ENCODE assay signal across 17 cellular contexts in genomic region chr1:156006666-156007376, GRCh38. TPM values are rescaled to one million over a fixed set of nuclear protein-coding genes. Genes with fewer than 3 reads are reported as not detected.
DNase-seq lines count a peak whose midpoint lies in the region; ATAC-seq, FAIRE-seq and TF ChIP-seq lines count a peak whose summit lies in the region.
"Had no signal": no experiment of that assay in that cellular context is flagged by ENCODE, and none has a peak within 500 bp of the region (broad histone marks: within the 10 kb centered on the region; RNA-seq: fewer than 3 reads in every experiment).

No MANE protein-coding gene starts in this region.

- H3K4me1 Mint-ChIP-seq in CD4-positive, alpha-beta T cell (ENCODE audit: low read depth), result peaks cover 24% of the 10 kb centered on the region
- peaks cover 10 to 16% of the 10 kb centered on the region in 2 experiments for H3K4me1 Mint-ChIP-seq in H9

- H3K23me2 ChIP-seq in H9 (ENCODE audit: insufficient read length, low read depth, low read length, poor library complexity, severe bottlenecking), result no peaks in the 10 kb centered on the region

- no peak overlapping the region for H4K91ac ChIP-seq in H9 (ENCODE audit: insufficient read length, low read depth, low read length)

- BruUV-seq in K562 (replicated peaks; lab: Mats Ljungman, UMichigan), result no TSS peak

- no peak overlapping the region for H3K18ac ChIP-seq in H9 (ENCODE audit: insufficient read length, low read depth, low read length)

- H3K9me3 ChIP-seq in CD4-positive, alpha-beta T cell (ENCODE audit: control insufficient read depth, low read length), result no peaks in the 10 kb centered on the region
- H3K9me3 ChIP-seq in H9 (ENCODE audit: control insufficient read depth, low read depth, low read length) (no peaks in the 10 kb centered on the region), K562 (replicated peaks; ENCODE audit: control insufficient read depth, insufficient read depth, low read depth, low read length) (no peaks in the 10 kb centered on the region), mucosa of descending colon (no peaks in the 10 kb centered on the region)
- H3K9me3 ChIP-seq: adrenal gland, BLaER1, sigmoid colon had no signal

- H3K9me1 ChIP-seq in K562 (ENCODE audit: control insufficient read depth, insufficient read depth, low read length), result no peaks in the 10 kb centered on the region

- WGBS in H9 (ENCODE audit: extremely low coverage, insufficient read length, low lambda C conversion rate), result no CpG with 5 or more reads among the region's 7 CpGs
- 63% methylated on average over 6 of the region's 7 CpGs for whole genome bisulfite sequencing in K562 (ENCODE audit: insufficient coverage, low coverage, missing lambda C conversion rate)

- no peaks in the 10 kb centered on the region for H3K9me3 Mint-ChIP-seq in CD4-positive, alpha-beta T cell
- H3K9me3 Mint-ChIP-seq in H9, result no peaks in the 10 kb centered on the region

- TF ChIP-seq EP300 in K562 (IDR thresholded peaks at IDR 0.05; ENCODE audit: low read length), result no peak

- no peaks in the 10 kb centered on the region for H3K79me1 ChIP-seq in H9 (ENCODE audit: insufficient read depth, low read depth, low read length, poor library complexity, severe bottlenecking)

- H3K27me3 ChIP-seq in CD4-positive, alpha-beta T cell (ENCODE audit: control insufficient read depth, insufficient read depth, low read length), result no peaks in the 10 kb centered on the region
- H3K27me3 ChIP-seq in H9 (ENCODE audit: insufficient read depth, low read length) (no peaks in the 10 kb centered on the region), K562 (ENCODE audit: control insufficient read depth in 2 of 2, insufficient read depth in 2 of 2, low read length in 2 of 2) (no peaks in the 10 kb centered on the region)
- H3K27me3 ChIP-seq: adrenal gland, BLaER1, sigmoid colon had no signal

- no peak overlapping the region for H2BK12ac ChIP-seq in H9 (ENCODE audit: insufficient read length, low read depth, low read length)

- no peak overlapping the region for H3K27ac ChIP-seq in CD4-positive, alpha-beta T cell (ENCODE audit: low read depth, low read length)
- no peak overlapping the region for H3K27ac ChIP-seq in H9 (ENCODE audit: insufficient read length, low read depth, low read length)
- H3K27ac ChIP-seq in K562 (ENCODE audit: extremely low read depth, low read depth, low read length), result no peak overlapping the region
- H3K27ac ChIP-seq: adrenal gland, BLaER1, sigmoid colon had no signal

- no peak for FAIRE-seq in K562 (lab: Jason Lieb, UNC)
- FAIRE-seq: islet of Langerhans, RCC 7860 had no signal

- intact Hi-C loops in CD4-positive, alpha-beta T cell (cut with DNase I, micrococcal nuclease), result no loop called here
- intact Hi-C loops in K562 (cut with micrococcal nuclease) (no loop called here), mucosa of descending colon (cut with DNase I, micrococcal nuclease) (no loop called here)

- H3K4me3 Mint-ChIP-seq in CD4-positive, alpha-beta T cell, result no peak overlapping the region
- no peak overlapping the region for H3K4me3 Mint-ChIP-seq in H9

- no peak for ATAC-seq in CD4-positive, alpha-beta T cell (ENCODE audit: poor library complexity)
- ATAC-seq in K562 (no peak), mucosa of descending colon (peak; percentile 12), GM21528 (IDR thresholded peaks at IDR 0.05; ENCODE audit: low FRiP score, unreplicated experiment) (no peak), HG02870 (IDR thresholded peaks at IDR 0.05; ENCODE audit: unreplicated experiment) (no peak)

- H3K14ac ChIP-seq in H9 (ENCODE audit: insufficient read depth, low read length), result no peak overlapping the region

- POLR2A ChIA-PET in CD4-positive, alpha-beta T cell (lab: Charles Lee), result no interaction called here
- POLR2A ChIA-PET in K562 (lab: Yijun Ruan, JAX), result interaction anchor here (0.6 to 3.5 kb wide), 5 partner anchors 10 to 58 kb away, joined by 3 to 10 read pairs (median 5); partner anchors contain the start of gene SSR2

- H3K79me2 ChIP-seq in H9 (ENCODE audit: insufficient read depth, low read length) (no peaks in the 10 kb centered on the region), K562 (ENCODE audit: control insufficient read depth, insufficient read depth, low read length) (no peaks in the 10 kb centered on the region)

- H3K4me2 ChIP-seq in H9 (ENCODE audit: insufficient read depth, insufficient read length, low read length) (no peak overlapping the region), K562 (ENCODE audit: insufficient read depth, low read length) (no peak overlapping the region)
- H3K4me2 ChIP-seq: BLaER1 had no signal

- no peak for TF ChIP-seq CTCF in CD4-positive, alpha-beta T cell (IDR thresholded peaks at IDR 0.05)
- no peak for TF ChIP-seq CTCF in H9 (conservative IDR thresholded peaks at IDR 0.05)
- no peak for TF ChIP-seq CTCF in K562 (IDR thresholded peaks at IDR 0.05 in 2 of 3, conservative IDR thresholded peaks at IDR 0.05 in 1 of 3; ENCODE audit: insufficient read depth in 2 of 3, low read depth in 1 of 3, low read length in 3 of 3)
- no peak for TF ChIP-seq CTCF in mucosa of descending colon (IDR thresholded peaks at IDR 0.05)

- H3K36me3 ChIP-seq in K562 (ENCODE audit: control insufficient read depth, insufficient read depth, low read length), result peaks cover 33% of the 10 kb centered on the region; the same call in 2 of the 3 replicates
- peaks cover 14% of the 10 kb centered on the region for H3K36me3 ChIP-seq in mucosa of descending colon (ENCODE audit: low read depth)

- H2BK20ac ChIP-seq in H9 (ENCODE audit: low read depth, low read length, poor library complexity, severe bottlenecking), result no peak overlapping the region

- no peak for TF ChIP-seq RAD21 in K562 (CRISPR knock-in tag; conservative IDR thresholded peaks at IDR 0.05 in 1 of 2, IDR thresholded peaks at IDR 0.05 in 1 of 2)

- peak overlapping the region; percentile 72 for H3K27ac Mint-ChIP-seq in CD4-positive, alpha-beta T cell
- peak overlapping the region; percentile 28 to 65 (median 62); a peak in 4 of 7 replicates for H3K27ac Mint-ChIP-seq in H9

- no peak for TF ChIP-seq POLR2A in K562 (conservative IDR thresholded peaks at IDR 0.05)

- H3K56ac ChIP-seq in H9 (ENCODE audit: insufficient read length, low read depth, low read length), result no peak overlapping the region

- no peak overlapping the region for H3K4me3 ChIP-seq in K562
- no peak overlapping the region for H3K4me3 ChIP-seq in mucosa of descending colon
- H3K4me3 ChIP-seq: adrenal gland, BLaER1, sigmoid colon had no signal

- H3T11ph ChIP-seq in H9 (ENCODE audit: low read length), result no peak overlapping the region

- no peak overlapping the region for H2BK120ac ChIP-seq in H9 (ENCODE audit: low read depth, low read length, poor library complexity, severe bottlenecking)

- H3K9ac ChIP-seq in H9 (ENCODE audit: extremely low read depth, insufficient read length, low read length), result no peak overlapping the region
- no peak overlapping the region; a peak in 1 of 4 replicates for H3K9ac ChIP-seq in K562 (ENCODE audit: insufficient read depth in 1 of 2, low read depth in 2 of 2, low read length in 2 of 2)
- H3K9ac ChIP-seq: BLaER1 had no signal

- CTCF ChIA-PET in CD4-positive, alpha-beta T cell (lab: Charles Lee), result interaction anchor here (0.7 kb wide), 1 partner anchor 15 kb away, joined by 5 read pairs; no protein-coding TSS in a partner anchor
- CTCF ChIA-PET in K562 (lab: Yijun Ruan, JAX; ENCODE audit: low intra/inter-chr PET ratio), result no interaction called here

- in situ Hi-C loops in K562 (cut with MboI), result no loop called here

- H4K20me1 ChIP-seq in H9 (ENCODE audit: control insufficient read depth, insufficient read depth, insufficient read length), result no peaks in the 10 kb centered on the region
- H4K20me1 ChIP-seq in K562 (replicated peaks; ENCODE audit: control insufficient read depth, insufficient read depth, low read length), result no peaks in the 10 kb centered on the region

- H4K5ac ChIP-seq in H9 (ENCODE audit: insufficient read length, low read depth, low read length), result no peak overlapping the region

- H3K27me3 Mint-ChIP-seq in CD4-positive, alpha-beta T cell, result no peaks in the 10 kb centered on the region
- peaks cover 2% of the 10 kb centered on the region; the same call in 1 of the 2 replicates for H3K27me3 Mint-ChIP-seq in H9 (ENCODE audit: low read depth)

- H3K23ac ChIP-seq in H9 (ENCODE audit: insufficient read length, low read depth, low read length), result no peak overlapping the region

- no peak overlapping the region for H2BK15ac ChIP-seq in H9 (ENCODE audit: low read depth, low read length)

- peaks cover 37% of the 10 kb centered on the region for H3K36me3 Mint-ChIP-seq in CD4-positive, alpha-beta T cell (ENCODE audit: low read depth)
- H3K36me3 Mint-ChIP-seq in H9 (ENCODE audit: insufficient read depth in 1 of 3, low read depth in 3 of 3), result peaks cover 21 to 34% (median 28%) of the 10 kb centered on the region in 3 experiments; a peak in 6 of 7 replicates

- H3K4me1 ChIP-seq in H9 (ENCODE audit: insufficient read depth, low read length), result no peaks in the 10 kb centered on the region
- H3K4me1 ChIP-seq in K562 (replicated peaks in 1 of 2; ENCODE audit: control insufficient read depth in 2 of 2, insufficient read depth in 2 of 2, low read length in 2 of 2), result peaks cover 14 to 21% of the 10 kb centered on the region in 2 experiments; a peak in 4 of 5 replicates
- H3K4me1 ChIP-seq in mucosa of descending colon (ENCODE audit: low read depth), result peaks cover 6% of the 10 kb centered on the region
- H3K4me1 ChIP-seq: sigmoid colon had no signal

- no peak overlapping the region for H2AFZ ChIP-seq in H9 (ENCODE audit: low read length)
- H2AFZ ChIP-seq in K562 (ENCODE audit: low read depth, low read length), result no peak overlapping the region

- no peak overlapping the region for H3K4ac ChIP-seq in H9 (ENCODE audit: low read depth, low read length)

- DNase-seq in CD4-positive, alpha-beta T cell, result no peak
- DNase-seq in H9, result no peak
- no peak for DNase-seq in K562 (ENCODE audit: extremely low read depth in 1 of 4, low spot score in 3 of 4)
- no peak for DNase-seq in mucosa of descending colon
- no peak for DNase-seq in hepatic stellate cell (ENCODE audit: low spot score)
- no peak for DNase-seq in anterior cingulate cortex (lab: John Stamatoyannopoulos, UW)
- DNase-seq: activated CD8-positive, alpha-beta memory T cell treated with anti-CD3 and anti-CD28 coated beads, Interleukin-2, amount 50 U/mL, for 48 hours; adrenal gland; NCI-H446; sigmoid colon had no signal

- no peak overlapping the region for H4K8ac ChIP-seq in H9 (replicated peaks; ENCODE audit: insufficient read length, low read depth, low read length)

- no peak overlapping the region for H2BK5ac ChIP-seq in H9 (ENCODE audit: insufficient read length, low read length)

- no peak overlapping the region for H2AK5ac ChIP-seq in H9 (ENCODE audit: insufficient read length, low read length)

RNA-seq across cellular contexts. Expression of gene SSR2, which starts 13.9 kb away (rescaled TPM):
- total RNA-seq in CD4-positive, alpha-beta T cell, result 100 to 1,000 TPM; 223 to 225 TPM
- total RNA-seq in H9 (2021) (170 and 172 TPM in 2 replicates), K562 (2014; rRNA removed) (161 and 196 TPM in 2 replicates), K562 (2014; rRNA removed; fragmentation: Illumina TruSeq; extraction: Trizol) (211 and 214 TPM in 2 replicates), K562 (2015; rRNA removed; fragmentation: Illumina TruSeq; extraction: Trizol) (228 TPM in 2 replicates), K562 (2021) (167 and 183 TPM in 2 replicates), mucosa of descending colon (100 to 1,000 TPM; 144 to 203 (median 164) TPM)
- total RNA-seq in K562 (2011; cell fraction: chromatin; rRNA removed; ENCODE audit: low replicate concordance), result 135 and 263 TPM in 2 replicates
- total RNA-seq in K562 (2011; cell fraction: nucleolus; rRNA removed), result 381 and 406 TPM in 2 replicates
- 336 and 340 TPM in 2 replicates for total RNA-seq in K562 (2011; cell fraction: nucleoplasm; rRNA removed)
- polyA plus RNA-seq in K562 (2011; rRNA removed) (411 and 494 TPM in 2 replicates), K562 (2014; fragmentation: Illumina TruSeq; extraction: Trizol) (350 and 402 TPM in 2 replicates), K562 (2014; fragmentation: Nextera tagmentation; extraction: Ambion mirVana) (100 to 1,000 TPM; 370 to 392 TPM), K562 (2014; rRNA removed) (240 and 277 TPM in 2 replicates)
- polyA plus RNA-seq in K562 (2011; cell fraction: cytosol; rRNA removed), result 526 and 973 TPM in 2 replicates
- 138 and 218 TPM in 2 replicates for polyA plus RNA-seq in K562 (2011; cell fraction: nucleus; rRNA removed)
- 186 and 526 TPM in 2 replicates for polyA plus RNA-seq in K562 (2012)
- polyA minus RNA-seq in K562 (2011; rRNA and poly(A)+ RNA removed), result 232 and 241 TPM in 2 replicates
- polyA minus RNA-seq in K562 (2011; cell fraction: cytosol; rRNA and poly(A)+ RNA removed), result 105 and 113 TPM in 2 replicates
- 23.0 and 51.5 TPM in 2 replicates for polyA minus RNA-seq in K562 (2011; cell fraction: nucleus; rRNA and poly(A)+ RNA removed)

RNA-seq across cellular contexts. Expression of gene ARHGEF2, which starts 28.5 kb away (rescaled TPM):
- 10 to 100 TPM; 54.8 to 62.4 TPM for total RNA-seq in CD4-positive, alpha-beta T cell
- total RNA-seq in H9 (2021), result 103 and 111 TPM in 2 replicates
- total RNA-seq in K562 (2011; cell fraction: chromatin; rRNA removed; ENCODE audit: low replicate concordance), result 175 and 365 TPM in 2 replicates
- 135 and 163 TPM in 2 replicates for total RNA-seq in K562 (2011; cell fraction: nucleolus; rRNA removed)
- 142 and 179 TPM in 2 replicates for total RNA-seq in K562 (2011; cell fraction: nucleoplasm; rRNA removed)
- 113 and 119 TPM in 2 replicates for total RNA-seq in K562 (2014; rRNA removed)
- 59.1 and 66.7 TPM in 2 replicates for total RNA-seq in K562 (2014; rRNA removed; fragmentation: Illumina TruSeq; extraction: Trizol)
- 62.2 and 63.9 TPM in 2 replicates for total RNA-seq in K562 (2015; rRNA removed; fragmentation: Illumina TruSeq; extraction: Trizol)
- 147 and 162 TPM in 2 replicates for total RNA-seq in K562 (2021)
- polyA plus RNA-seq in K562 (2011; rRNA removed), result 52.8 and 100 TPM in 2 replicates
- polyA plus RNA-seq in K562 (2011; cell fraction: cytosol; rRNA removed), result 40.6 and 45.1 TPM in 2 replicates
- polyA plus RNA-seq in K562 (2011; cell fraction: nucleus; rRNA removed), result 202 and 207 TPM in 2 replicates
- 106 and 239 TPM in 2 replicates for polyA plus RNA-seq in K562 (2012)
- polyA plus RNA-seq in K562 (2014; fragmentation: Illumina TruSeq; extraction: Trizol), result 121 and 136 TPM in 2 replicates
- polyA plus RNA-seq in K562 (2014; fragmentation: Nextera tagmentation; extraction: Ambion mirVana), result 1 to 10 TPM; 7.1 to 8.9 TPM
- polyA plus RNA-seq in K562 (2014; rRNA removed), result 79.1 and 95.7 TPM in 2 replicates
- polyA minus RNA-seq in K562 (2011; rRNA and poly(A)+ RNA removed), result 70.3 and 101 TPM in 2 replicates
- 51.2 and 55.2 TPM in 2 replicates for polyA minus RNA-seq in K562 (2011; cell fraction: cytosol; rRNA and poly(A)+ RNA removed)
- polyA minus RNA-seq in K562 (2011; cell fraction: nucleus; rRNA and poly(A)+ RNA removed), result 72.3 and 98.7 TPM in 2 replicates
- total RNA-seq in mucosa of descending colon, result 100 to 1,000 TPM in 1 of 3 donors, 10 to 100 TPM in 2; 79.7 to 132 (median 90.5) TPM

RNA-seq across cellular contexts. Expression of gene UBQLN4, which starts 46.8 kb away (rescaled TPM):
- 10 to 100 TPM; 10.6 to 11.9 TPM for total RNA-seq in CD4-positive, alpha-beta T cell
- total RNA-seq in H9 (2021) (45.6 and 49.4 TPM in 2 replicates), K562 (2014; rRNA removed) (35.1 and 38.1 TPM in 2 replicates), K562 (2014; rRNA removed; fragmentation: Illumina TruSeq; extraction: Trizol) (28.9 TPM in 2 replicates), K562 (2015; rRNA removed; fragmentation: Illumina TruSeq; extraction: Trizol) (35.8 and 37.0 TPM in 2 replicates), K562 (2021) (59.0 and 61.3 TPM in 2 replicates), mucosa of descending colon (10 to 100 TPM; 23.7 to 36.9 (median 23.9) TPM)
- 61.1 and 123 TPM in 2 replicates for total RNA-seq in K562 (2011; cell fraction: chromatin; rRNA removed; ENCODE audit: low replicate concordance)
- 50.0 and 64.5 TPM in 2 replicates for total RNA-seq in K562 (2011; cell fraction: nucleolus; rRNA removed)
- 60.2 and 75.3 TPM in 2 replicates for total RNA-seq in K562 (2011; cell fraction: nucleoplasm; rRNA removed)
- polyA plus RNA-seq in K562 (2011; rRNA removed) (65.5 and 66.5 TPM in 2 replicates), K562 (2014; fragmentation: Illumina TruSeq; extraction: Trizol) (60.1 and 60.6 TPM in 2 replicates), K562 (2014; fragmentation: Nextera tagmentation; extraction: Ambion mirVana) (10 to 100 TPM; 13.5 to 31.2 TPM), K562 (2014; rRNA removed) (55.2 and 57.7 TPM in 2 replicates)
- polyA plus RNA-seq in K562 (2011; cell fraction: cytosol; rRNA removed), result 70.3 and 86.6 TPM in 2 replicates
- polyA plus RNA-seq in K562 (2011; cell fraction: nucleus; rRNA removed), result 113 and 152 TPM in 2 replicates
- polyA plus RNA-seq in K562 (2012), result 42.0 and 54.4 TPM in 2 replicates
- 46.3 and 64.9 TPM in 2 replicates for polyA minus RNA-seq in K562 (2011; rRNA and poly(A)+ RNA removed)
- 42.7 and 42.8 TPM in 2 replicates for polyA minus RNA-seq in K562 (2011; cell fraction: cytosol; rRNA and poly(A)+ RNA removed)
- polyA minus RNA-seq in K562 (2011; cell fraction: nucleus; rRNA and poly(A)+ RNA removed), result 24.6 and 31.0 TPM in 2 replicates

RNA-seq across cellular contexts. Expression of gene LAMTOR2, which starts 47.8 kb away (rescaled TPM):
- 1 to 10 TPM; 7.0 to 8.7 TPM for total RNA-seq in CD4-positive, alpha-beta T cell
- total RNA-seq in H9 (2021) (50.6 and 55.0 TPM in 2 replicates), K562 (2014; rRNA removed) (92.7 and 98.7 TPM in 2 replicates), K562 (2014; rRNA removed; fragmentation: Illumina TruSeq; extraction: Trizol) (28.6 and 43.2 TPM in 2 replicates), K562 (2015; rRNA removed; fragmentation: Illumina TruSeq; extraction: Trizol) (69.3 and 74.6 TPM in 2 replicates), K562 (2021) (59.2 and 66.6 TPM in 2 replicates), mucosa of descending colon (10 to 100 TPM; 49.8 to 73.4 (median 60.7) TPM)
- 9.0 and 18.3 TPM in 2 replicates for total RNA-seq in K562 (2011; cell fraction: chromatin; rRNA removed; ENCODE audit: low replicate concordance)
- 19.3 and 22.5 TPM in 2 replicates for total RNA-seq in K562 (2011; cell fraction: nucleolus; rRNA removed)
- total RNA-seq in K562 (2011; cell fraction: nucleoplasm; rRNA removed), result 16.0 and 16.2 TPM in 2 replicates
- polyA plus RNA-seq in K562 (2011; rRNA removed) (39.0 and 62.8 TPM in 2 replicates), K562 (2014; fragmentation: Illumina TruSeq; extraction: Trizol) (64.0 and 81.6 TPM in 2 replicates), K562 (2014; fragmentation: Nextera tagmentation; extraction: Ambion mirVana) (100 to 1,000 TPM; 157 to 161 TPM), K562 (2014; rRNA removed) (88.8 and 91.0 TPM in 2 replicates)
- polyA plus RNA-seq in K562 (2011; cell fraction: cytosol; rRNA removed), result 100 and 125 TPM in 2 replicates
- 37.5 and 38.3 TPM in 2 replicates for polyA plus RNA-seq in K562 (2011; cell fraction: nucleus; rRNA removed)
- 84.9 and 94.8 TPM in 2 replicates for polyA plus RNA-seq in K562 (2012)
- polyA minus RNA-seq in K562 (2011; rRNA and poly(A)+ RNA removed), result 19.4 and 21.7 TPM in 2 replicates
- polyA minus RNA-seq in K562 (2011; cell fraction: cytosol; rRNA and poly(A)+ RNA removed), result 15.4 and 23.8 TPM in 2 replicates
- polyA minus RNA-seq in K562 (2011; cell fraction: nucleus; rRNA and poly(A)+ RNA removed), result 9.3 and 18.7 TPM in 2 replicates

RNA-seq across cellular contexts. Expression of gene RAB25, which starts 54.1 kb away (rescaled TPM):
- 1 to 10 TPM in 1 of 2 experiments, under 1 TPM in 1; 0.58 to 1.3 TPM for total RNA-seq in CD4-positive, alpha-beta T cell
- total RNA-seq in H9 (2021) (42.8 and 43.1 TPM in 2 replicates), K562 (2014; rRNA removed) (not detected in 2 replicates), K562 (2014; rRNA removed; fragmentation: Illumina TruSeq; extraction: Trizol) (not detected in 2 replicates), K562 (2015; rRNA removed; fragmentation: Illumina TruSeq; extraction: Trizol) (not detected in 2 replicates), K562 (2021) (0.27 and 0.49 TPM in 2 replicates), mucosa of descending colon (100 to 1,000 TPM in 2 of 3 donors, 10 to 100 TPM in 1; 85.1 to 242 (median 158) TPM)
- total RNA-seq in K562 (2011; cell fraction: chromatin; rRNA removed; ENCODE audit: low replicate concordance), result not detected in 2 replicates
- total RNA-seq in K562 (2011; cell fraction: nucleolus; rRNA removed), result not detected in 2 replicates
- not detected in 2 replicates for total RNA-seq in K562 (2011; cell fraction: nucleoplasm; rRNA removed)
- polyA plus RNA-seq in K562 (2011; rRNA removed) (0.10 and 0.68 TPM in 2 replicates), K562 (2014; fragmentation: Illumina TruSeq; extraction: Trizol) (not detected in 2 replicates), K562 (2014; fragmentation: Nextera tagmentation; extraction: Ambion mirVana) (under 1 TPM in 1 of 2 experiments, not detected in 1; 0.13 TPM), K562 (2014; rRNA removed) (0.45 TPM in 1 of 2 replicates, not detected in the other)
- 0.30 and 0.37 TPM in 2 replicates for polyA plus RNA-seq in K562 (2011; cell fraction: cytosol; rRNA removed)
- 0.24 TPM in 1 of 2 replicates, not detected in the other for polyA plus RNA-seq in K562 (2011; cell fraction: nucleus; rRNA removed)
- 0.18 and 0.36 TPM in 2 replicates for polyA plus RNA-seq in K562 (2012)
- 0.75 TPM in 1 of 2 replicates, not detected in the other for polyA minus RNA-seq in K562 (2011; rRNA and poly(A)+ RNA removed)
- not detected in 2 replicates for polyA minus RNA-seq in K562 (2011; cell fraction: cytosol; rRNA and poly(A)+ RNA removed)
- polyA minus RNA-seq in K562 (2011; cell fraction: nucleus; rRNA and poly(A)+ RNA removed), result not detected in 2 replicates
- total RNA-seq: dermis microvascular lymphatic vessel endothelial cell, fibroblast of villous mesenchyme, sigmoid colon had no signal
